In the genomic region with DNA sequence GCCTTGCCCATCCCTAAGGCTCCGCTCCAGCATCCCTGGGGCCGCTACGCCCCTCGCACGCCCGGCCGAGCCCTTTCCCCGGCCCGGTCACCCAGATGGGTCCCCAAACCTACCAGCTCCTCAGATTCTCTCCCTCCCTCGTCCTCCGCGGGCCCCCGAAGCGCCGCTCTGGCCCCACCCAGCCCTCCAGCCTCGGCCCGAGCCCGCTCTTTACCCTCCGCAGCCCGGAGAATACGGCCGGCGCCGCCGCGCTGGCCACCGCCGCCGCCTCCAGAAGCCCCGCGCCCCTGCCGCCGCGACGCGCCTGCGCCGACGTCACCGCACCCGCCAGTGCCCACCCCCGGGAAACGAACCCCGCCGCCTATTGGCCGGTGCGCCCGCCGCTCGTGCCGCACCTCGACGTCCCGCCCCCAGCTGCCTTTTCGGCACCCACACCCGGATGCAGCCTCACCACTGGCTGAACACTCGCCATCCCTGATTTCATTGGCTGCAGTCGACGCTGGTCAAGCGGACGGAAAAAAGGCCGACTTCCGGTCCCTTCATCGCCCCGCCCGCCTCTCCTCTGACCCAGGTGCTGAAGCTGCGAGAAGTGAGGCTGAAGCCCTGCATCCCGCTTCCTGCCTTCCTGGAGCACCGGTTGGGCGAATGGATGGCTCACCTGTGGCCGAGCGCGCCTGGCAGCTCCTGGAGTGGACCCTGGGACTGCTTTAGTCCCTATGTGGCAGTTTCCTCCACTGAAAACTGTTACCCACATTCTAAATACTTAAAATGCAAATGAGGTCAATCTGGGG, we compare ENCODE assay signal across 1 cellular context.
TF ChIP-seq lines count a peak whose summit lies in the region.

A gene (minus strand): TSS at position 292 of the 791 bp plus-strand sequence. CDS start 1,364 bp downstream, outside the sequence.

TF ChIP-seq in HEK293, 187 proteins besides CTCF, POLR2A, EP300 and RAD21 (continued from another document):
- TF ChIP-seq, protein P1, sequence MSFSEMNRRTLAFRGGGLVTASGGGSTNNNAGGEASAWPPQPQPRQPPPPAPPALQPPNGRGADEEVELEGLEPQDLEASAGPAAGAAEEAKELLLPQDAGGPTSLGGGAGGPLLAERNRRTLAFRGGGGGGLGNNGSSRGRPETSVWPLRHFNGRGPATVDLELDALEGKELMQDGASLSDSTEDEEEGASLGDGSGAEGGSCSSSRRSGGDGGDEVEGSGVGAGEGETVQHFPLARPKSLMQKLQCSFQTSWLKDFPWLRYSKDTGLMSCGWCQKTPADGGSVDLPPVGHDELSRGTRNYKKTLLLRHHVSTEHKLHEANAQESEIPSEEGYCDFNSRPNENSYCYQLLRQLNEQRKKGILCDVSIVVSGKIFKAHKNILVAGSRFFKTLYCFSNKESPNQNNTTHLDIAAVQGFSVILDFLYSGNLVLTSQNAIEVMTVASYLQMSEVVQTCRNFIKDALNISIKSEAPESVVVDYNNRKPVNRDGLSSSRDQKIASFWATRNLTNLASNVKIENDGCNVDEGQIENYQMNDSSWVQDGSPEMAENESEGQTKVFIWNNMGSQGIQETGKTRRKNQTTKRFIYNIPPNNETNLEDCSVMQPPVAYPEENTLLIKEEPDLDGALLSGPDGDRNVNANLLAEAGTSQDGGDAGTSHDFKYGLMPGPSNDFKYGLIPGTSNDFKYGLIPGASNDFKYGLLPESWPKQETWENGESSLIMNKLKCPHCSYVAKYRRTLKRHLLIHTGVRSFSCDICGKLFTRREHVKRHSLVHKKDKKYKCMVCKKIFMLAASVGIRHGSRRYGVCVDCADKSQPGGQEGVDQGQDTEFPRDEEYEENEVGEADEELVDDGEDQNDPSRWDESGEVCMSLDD (tag by site-specific recombination; IDR thresholded peaks at IDR 0.05), result no peak
- TF ChIP-seq, protein P2, sequence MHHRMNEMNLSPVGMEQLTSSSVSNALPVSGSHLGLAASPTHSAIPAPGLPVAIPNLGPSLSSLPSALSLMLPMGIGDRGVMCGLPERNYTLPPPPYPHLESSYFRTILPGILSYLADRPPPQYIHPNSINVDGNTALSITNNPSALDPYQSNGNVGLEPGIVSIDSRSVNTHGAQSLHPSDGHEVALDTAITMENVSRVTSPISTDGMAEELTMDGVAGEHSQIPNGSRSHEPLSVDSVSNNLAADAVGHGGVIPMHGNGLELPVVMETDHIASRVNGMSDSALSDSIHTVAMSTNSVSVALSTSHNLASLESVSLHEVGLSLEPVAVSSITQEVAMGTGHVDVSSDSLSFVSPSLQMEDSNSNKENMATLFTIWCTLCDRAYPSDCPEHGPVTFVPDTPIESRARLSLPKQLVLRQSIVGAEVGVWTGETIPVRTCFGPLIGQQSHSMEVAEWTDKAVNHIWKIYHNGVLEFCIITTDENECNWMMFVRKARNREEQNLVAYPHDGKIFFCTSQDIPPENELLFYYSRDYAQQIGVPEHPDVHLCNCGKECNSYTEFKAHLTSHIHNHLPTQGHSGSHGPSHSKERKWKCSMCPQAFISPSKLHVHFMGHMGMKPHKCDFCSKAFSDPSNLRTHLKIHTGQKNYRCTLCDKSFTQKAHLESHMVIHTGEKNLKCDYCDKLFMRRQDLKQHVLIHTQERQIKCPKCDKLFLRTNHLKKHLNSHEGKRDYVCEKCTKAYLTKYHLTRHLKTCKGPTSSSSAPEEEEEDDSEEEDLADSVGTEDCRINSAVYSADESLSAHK (tag by site-specific recombination; IDR thresholded peaks at IDR 0.05), result no peak
- TF ChIP-seq, protein P3, sequence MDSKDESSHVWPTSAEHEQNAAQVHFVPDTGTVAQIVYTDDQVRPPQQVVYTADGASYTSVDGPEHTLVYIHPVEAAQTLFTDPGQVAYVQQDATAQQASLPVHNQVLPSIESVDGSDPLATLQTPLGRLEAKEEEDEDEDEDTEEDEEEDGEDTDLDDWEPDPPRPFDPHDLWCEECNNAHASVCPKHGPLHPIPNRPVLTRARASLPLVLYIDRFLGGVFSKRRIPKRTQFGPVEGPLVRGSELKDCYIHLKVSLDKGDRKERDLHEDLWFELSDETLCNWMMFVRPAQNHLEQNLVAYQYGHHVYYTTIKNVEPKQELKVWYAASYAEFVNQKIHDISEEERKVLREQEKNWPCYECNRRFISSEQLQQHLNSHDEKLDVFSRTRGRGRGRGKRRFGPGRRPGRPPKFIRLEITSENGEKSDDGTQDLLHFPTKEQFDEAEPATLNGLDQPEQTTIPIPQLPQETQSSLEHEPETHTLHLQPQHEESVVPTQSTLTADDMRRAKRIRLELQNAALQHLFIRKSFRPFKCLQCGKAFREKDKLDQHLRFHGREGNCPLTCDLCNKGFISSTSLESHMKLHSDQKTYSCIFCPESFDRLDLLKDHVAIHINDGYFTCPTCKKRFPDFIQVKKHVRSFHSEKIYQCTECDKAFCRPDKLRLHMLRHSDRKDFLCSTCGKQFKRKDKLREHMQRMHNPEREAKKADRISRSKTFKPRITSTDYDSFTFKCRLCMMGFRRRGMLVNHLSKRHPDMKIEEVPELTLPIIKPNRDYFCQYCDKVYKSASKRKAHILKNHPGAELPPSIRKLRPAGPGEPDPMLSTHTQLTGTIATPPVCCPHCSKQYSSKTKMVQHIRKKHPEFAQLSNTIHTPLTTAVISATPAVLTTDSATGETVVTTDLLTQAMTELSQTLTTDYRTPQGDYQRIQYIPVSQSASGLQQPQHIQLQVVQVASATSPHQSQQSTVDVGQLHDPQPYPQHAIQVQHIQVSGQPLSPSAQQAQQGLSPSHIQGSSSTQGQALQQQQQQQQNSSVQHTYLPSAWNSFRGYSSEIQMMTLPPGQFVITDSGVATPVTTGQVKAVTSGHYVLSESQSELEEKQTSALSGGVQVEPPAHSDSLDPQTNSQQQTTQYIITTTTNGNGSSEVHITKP (tag by site-specific recombination; IDR thresholded peaks at IDR 0.05), result no peak
- TF ChIP-seq HOXD13 (CRISPR knock-in tag; IDR thresholded peaks at IDR 0.05; ENCODE audit: borderline replicate concordance), result no peak
- TF ChIP-seq ZBTB8A (tag by site-specific recombination; IDR thresholded peaks at IDR 0.05), result peak; percentile 96
- TF ChIP-seq RBAK (tag by site-specific recombination; IDR thresholded peaks at IDR 0.05), result no peak
- TF ChIP-seq ZNF157 (tag by site-specific recombination; IDR thresholded peaks at IDR 0.05), result no peak
- TF ChIP-seq ZNF354C (tag by site-specific recombination; IDR thresholded peaks at IDR 0.05; ENCODE audit: borderline replicate concordance, low read depth), result no peak
- TF ChIP-seq ZSCAN30 (tag by site-specific recombination; IDR thresholded peaks at IDR 0.05), result no peak
- TF ChIP-seq ZNF221 (tag by site-specific recombination; IDR thresholded peaks at IDR 0.05; ENCODE audit: borderline replicate concordance), result no peak
- TF ChIP-seq TCF7L2 (IDR thresholded peaks at IDR 0.05; ENCODE audit: borderline replicate concordance, low read depth, low read length), result no peak
- no peak for TF ChIP-seq ZNF843 (tag by site-specific recombination; IDR thresholded peaks at IDR 0.05)
- TF ChIP-seq ZNF629 (tag by site-specific recombination; IDR thresholded peaks at IDR 0.05), result no peak
